In genomic region chr10:51699475-51700227, GRCh38 we compare ENCODE assay signal across 8 cellular contexts.
DNase-seq lines count a peak whose midpoint lies in the region; ATAC-seq and FAIRE-seq lines count a peak whose summit lies in the region.

TSS of gene CSTF2T (minus strand) at chr10:51699595. CDS start at chr10:51699549, 46 bp downstream.

- peak within 1 kb of the TSS; percentile 99 for H3K27ac ChIP-seq in layer of hippocampus (ENCODE audit: low read depth, low read length)

- FAIRE-seq in GM19239 (lab: Jason Lieb, UNC) (peak; percentile 99), colon (lab: Jason Lieb, UNC) (peak; percentile 93)

- peak; percentile 96 for DNase-seq in Ammon's horn (ENCODE audit: low spot score)
- peak; percentile 23 for DNase-seq in GM19239 (ENCODE audit: insufficient read length, low spot score)
- DNase-seq in NCI-H524 treated with DMSO at 0.1 percent for 48 hours (lab: John Stamatoyannopoulos, UW), result peak; percentile 11
- DNase-seq in activated CD4-positive, alpha-beta T cell treated with anti-CD3 and anti-CD28 coated beads for 48 hours, result peak; percentile 91
- DNase-seq in stimulated activated CD4-positive, alpha-beta T cell treated with anti-CD3 and anti-CD28 coated beads, Interleukin-1b, Interleukin-23, amount 100 ng/mL, for 4 hours (ENCODE audit: low read depth in 2 of 2), result peak; percentile 71 to 93

- no peaks in the 10 kb centered on the region for H3K27me3 ChIP-seq in layer of hippocampus (ENCODE audit: control insufficient read depth, insufficient read depth, low read length)

- ATAC-seq in HG03457 (IDR thresholded peaks at IDR 0.05; ENCODE audit: unreplicated experiment), result peak; percentile 94

Comparison
In these comparisons a context has a peak if more than half of its experiments do, and no peak if none do; other contexts are left out.
1. Peak in every context shown above with its lines: DNase-seq, ATAC-seq and H3K27ac ChIP-seq.
2. DNase-seq: peak in every context shown above with its lines; median percentile 96 in Ammon's horn; 91 in activated CD4-positive, alpha-beta T cell treated with anti-CD3 and anti-CD28 coated beads for 48 hours; 82 in stimulated activated CD4-positive, alpha-beta T cell treated with anti-CD3 and anti-CD28 coated beads, Interleukin-1b, Interleukin-23, amount 100 ng/mL, for 4 hours; 23 in GM19239; 11 in NCI-H524 treated with DMSO at 0.1 percent for 48 hours.